21 cellular contexts compared by ENCODE assay signal in the genomic region with DNA sequence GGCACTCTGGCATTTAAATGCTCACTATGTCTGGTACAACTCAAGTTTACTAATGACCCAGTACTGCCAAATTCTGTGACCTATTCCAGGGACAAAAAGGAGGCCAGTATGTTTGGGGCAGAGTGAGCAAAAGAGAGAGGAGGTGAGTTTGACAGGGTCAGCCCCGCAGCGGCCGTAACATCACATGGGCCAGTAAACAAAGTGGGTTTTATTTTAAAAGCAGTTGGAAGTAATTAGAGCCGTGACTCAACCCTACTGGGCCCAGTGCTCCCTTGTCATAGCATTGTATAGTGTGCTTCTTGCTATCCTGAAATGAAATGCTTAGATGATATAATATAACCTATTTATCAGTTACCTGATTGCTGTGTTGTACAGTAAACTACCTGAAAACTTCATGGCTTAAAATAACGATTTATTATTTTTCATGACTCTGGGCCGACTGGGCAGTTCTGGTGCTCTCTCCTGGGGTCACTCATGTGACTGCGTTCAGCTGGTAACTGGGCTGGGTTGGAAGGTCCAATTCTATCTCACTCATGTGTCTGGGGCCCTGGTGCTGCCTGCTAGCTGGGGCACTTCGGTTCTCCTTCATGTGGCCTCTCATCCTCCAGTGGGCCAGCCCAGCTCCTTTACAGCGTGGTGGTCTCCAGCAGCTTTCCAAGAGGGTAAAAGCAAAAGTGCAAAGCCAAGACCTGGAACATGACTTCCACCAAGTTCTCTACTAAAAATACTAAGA. TPM values are rescaled to one million over a fixed set of nuclear protein-coding genes. Genes with fewer than 3 reads are reported as not detected.
A peak's percentile ranks its signal among the peaks of the same experiment; 100 is the strongest.
DNase-seq lines count a peak whose midpoint lies in the region; ATAC-seq and TF ChIP-seq lines count a peak whose summit lies in the region.
"Had no signal": no experiment of that assay in that cellular context is flagged by ENCODE, and none has a peak within 500 bp of the region (broad histone marks: within the 10 kb centered on the region; RNA-seq: fewer than 3 reads in every experiment).

No MANE protein-coding gene starts in this region.

- WGBS in smooth muscle cell (ENCODE audit: low lambda C conversion rate), result 68% methylated on average over 9 of the region's 9 CpGs

- H3K27ac ChIP-seq in fibroblast of lung (ENCODE audit: insufficient read depth, low read length) (no peak overlapping the region), smooth muscle cell (ENCODE audit: low read depth) (no peak overlapping the region)
- H3K27ac ChIP-seq: epithelial cell of prostate, sigmoid colon had no signal

- H3F3A ChIP-seq in smooth muscle cell (ENCODE audit: low read depth), result no peaks in the 10 kb centered on the region

- H3K4me2 ChIP-seq in fibroblast of lung (ENCODE audit: extremely low read depth, insufficient read depth, low read length) (peak overlapping the region; percentile 71), smooth muscle cell (peak overlapping the region; percentile 19)

- DNase-seq in EL, result peak; percentile 23
- peak; percentile 4 for DNase-seq in T1000 (lab: John Stamatoyannopoulos, UW)
- peak; percentile 50 to 60 for DNase-seq in fibroblast of lung (ENCODE audit: low read depth in 2 of 2)
- no peak for DNase-seq in smooth muscle cell (lab: John Stamatoyannopoulos, UW; ENCODE audit: unreplicated experiment)
- DNase-seq in pons (ENCODE audit: low spot score), result no peak
- DNase-seq: activated T-cell treated with anti-CD3 and anti-CD28 coated beads, Interleukin-2, amount 50 U/mL, for 1 hour; CD4-positive, CD25-positive, alpha-beta regulatory T cell; H9; heart right ventricle; kidney glomerular epithelial cell; midbrain; occipital lobe; sigmoid colon; stimulated activated CD4-positive, alpha-beta T cell treated with anti-CD3 and anti-CD28 coated beads, Interleukin-4, amount 100 ng/mL, for 24 hours; T-helper 9 cell; thyroid gland had no signal

- TF ChIP-seq CTCF in fibroblast of lung (conservative IDR thresholded peaks at IDR 0.05 in 1 of 2, IDR thresholded peaks at IDR 0.05 in 1 of 2; ENCODE audit: low read depth in 1 of 2, low read length in 2 of 2) (no peak), smooth muscle cell (IDR thresholded peaks at IDR 0.05; ENCODE audit: borderline replicate concordance, insufficient read depth, poor library complexity, severe bottlenecking) (no peak)

- H3K4me1 ChIP-seq in fibroblast of lung (ENCODE audit: control insufficient read depth, extremely low read depth, insufficient read depth, low read length), result peaks cover 2% of the 10 kb centered on the region
- H3K4me1 ChIP-seq in smooth muscle cell (ENCODE audit: low read depth), result peaks cover 30% of the 10 kb centered on the region
- H3K4me1 ChIP-seq: sigmoid colon had no signal

- H3K36me3 ChIP-seq in fibroblast of lung (ENCODE audit: control insufficient read depth, insufficient read depth, low read length), result no peaks in the 10 kb centered on the region
- no peaks in the 10 kb centered on the region for H3K36me3 ChIP-seq in smooth muscle cell (ENCODE audit: low read depth)
- H3K36me3 ChIP-seq: sigmoid colon, thyroid gland had no signal

- H3K79me2 ChIP-seq in fibroblast of lung (ENCODE audit: control insufficient read depth, insufficient read depth, low read length) (no peaks in the 10 kb centered on the region), smooth muscle cell (ENCODE audit: low read depth) (no peaks in the 10 kb centered on the region)

- H3K9me3 ChIP-seq in fibroblast of lung (ENCODE audit: control insufficient read depth, insufficient read depth, low read depth, low read length) (no peaks in the 10 kb centered on the region), smooth muscle cell (replicated peaks; ENCODE audit: low read depth) (no peaks in the 10 kb centered on the region)
- H3K9me3 ChIP-seq: heart right ventricle, sigmoid colon, thyroid gland had no signal

- H3K27me3 ChIP-seq in fibroblast of lung (ENCODE audit: control insufficient read depth, insufficient read depth, low read length) (no peaks in the 10 kb centered on the region), smooth muscle cell (ENCODE audit: low read depth) (no peaks in the 10 kb centered on the region)
- H3K27me3 ChIP-seq: heart right ventricle, sigmoid colon, thyroid gland had no signal

- H3K9ac ChIP-seq in fibroblast of lung (ENCODE audit: insufficient read depth, low read length), result no peak overlapping the region
- H3K9ac ChIP-seq in smooth muscle cell (ENCODE audit: low read depth), result no peak overlapping the region

- no peak for ATAC-seq in HG03521 (IDR thresholded peaks at IDR 0.05; ENCODE audit: unreplicated experiment)
- ATAC-seq in HG02852 (IDR thresholded peaks at IDR 0.05; ENCODE audit: unreplicated experiment), result no peak
- ATAC-seq in GM18519 (IDR thresholded peaks at IDR 0.05; ENCODE audit: low FRiP score, unreplicated experiment), result no peak
- ATAC-seq: activated naive CD4-positive, alpha-beta T cell treated with anti-CD3 and anti-CD28 coated beads, Interleukin-2, amount 50 U/mL, for 72 hours; heart right ventricle had no signal

- no peaks in the 10 kb centered on the region for H4K20me1 ChIP-seq in fibroblast of lung (ENCODE audit: control insufficient read depth, extremely low read depth, insufficient read depth, low read length)
- H4K20me1 ChIP-seq in smooth muscle cell (ENCODE audit: low read depth), result no peaks in the 10 kb centered on the region

- H3K4me3 ChIP-seq in fibroblast of lung (replicated peaks in 1 of 4; ENCODE audit: control extremely low read depth in 1 of 4, insufficient read depth in 1 of 4, low read depth in 3 of 4, low read length in 4 of 4) (no peak overlapping the region), smooth muscle cell (no peak overlapping the region)
- H3K4me3 ChIP-seq: heart right ventricle, sigmoid colon, thyroid gland had no signal

- no peak overlapping the region for H2AFZ ChIP-seq in fibroblast of lung (ENCODE audit: low read length)
- no peak overlapping the region for H2AFZ ChIP-seq in smooth muscle cell (ENCODE audit: low read depth)

RNA-seq across cellular contexts. Expression of a gene that starts 27.4 kb away (rescaled TPM):
- 4.6 and 6.4 TPM in 2 replicates for total RNA-seq in fibroblast of lung
- 8.9 and 9.9 TPM in 2 replicates for polyA plus RNA-seq in fibroblast of lung
- 4.5 and 5.6 TPM in 2 replicates for polyA plus RNA-seq in fibroblast of lung (2012)
- 0.11 and 3.2 TPM in 2 replicates for polyA minus RNA-seq in fibroblast of lung (ENCODE audit: low replicate concordance)
- total RNA-seq in smooth muscle cell, result 14.6 and 19.1 TPM in 2 replicates
- 11.2 and 14.5 TPM in 2 replicates for polyA plus RNA-seq in smooth muscle cell

RNA-seq across cellular contexts. Expression of a gene that starts 27.4 kb away (rescaled TPM):
- total RNA-seq in fibroblast of lung (7.8 and 9.2 TPM in 2 replicates), smooth muscle cell (31.0 and 38.7 TPM in 2 replicates)
- polyA plus RNA-seq in fibroblast of lung (10.7 and 12.1 TPM in 2 replicates), smooth muscle cell (32.6 and 35.6 TPM in 2 replicates)
- 18.1 and 19.5 TPM in 2 replicates for polyA plus RNA-seq in fibroblast of lung (2012)
- 4.0 and 7.7 TPM in 2 replicates for polyA minus RNA-seq in fibroblast of lung (ENCODE audit: low replicate concordance)

Comparison
In these comparisons a context has a peak if more than half of its experiments do, and no peak if none do; other contexts are left out.
1. DNase-seq: peak in EL (single experiment), T1000 (single experiment) and fibroblast of lung (2 of 2); none in smooth muscle cell (single experiment) and pons (single experiment).